Comparison of ENCODE assay signal across 1 cellular context in genomic region chr10:72075184-72076115, GRCh38.
TF ChIP-seq lines count a peak whose summit lies in the region.

No MANE protein-coding gene starts in this region.

TF ChIP-seq in H1, 55 proteins besides CTCF, POLR2A, EP300 and RAD21 (continued from another document):
- no peak for TF ChIP-seq KDM4A (IDR thresholded peaks at IDR 0.05; ENCODE audit: low read depth, low read length, severe bottlenecking)
- no peak for TF ChIP-seq RBBP5 (IDR thresholded peaks at IDR 0.05; ENCODE audit: borderline replicate concordance, low read depth, low read length)
- no peak for TF ChIP-seq POU5F1 (IDR thresholded peaks at IDR 0.05; ENCODE audit: low read depth, low read length)
- no peak for TF ChIP-seq JUND (IDR thresholded peaks at IDR 0.05; ENCODE audit: low read length)
- TF ChIP-seq YY1 (IDR thresholded peaks at IDR 0.05; ENCODE audit: low read depth, low read length): no peak
- no peak for TF ChIP-seq CREB1 (IDR thresholded peaks at IDR 0.05)
- TF ChIP-seq RFX5 (IDR thresholded peaks at IDR 0.05; ENCODE audit: borderline replicate concordance, low read depth, low read length): no peak
- TF ChIP-seq CEBPB (IDR thresholded peaks at IDR 0.05; ENCODE audit: low read depth, low read length): no peak
- TF ChIP-seq MAX (IDR thresholded peaks at IDR 0.05): no peak
- TF ChIP-seq TAF1 (IDR thresholded peaks at IDR 0.05; ENCODE audit: low read depth, low read length): no peak
- no peak for TF ChIP-seq KDM5A (IDR thresholded peaks at IDR 0.05; ENCODE audit: low read length)
